21 cellular contexts compared by ENCODE assay signal in the genomic region with DNA sequence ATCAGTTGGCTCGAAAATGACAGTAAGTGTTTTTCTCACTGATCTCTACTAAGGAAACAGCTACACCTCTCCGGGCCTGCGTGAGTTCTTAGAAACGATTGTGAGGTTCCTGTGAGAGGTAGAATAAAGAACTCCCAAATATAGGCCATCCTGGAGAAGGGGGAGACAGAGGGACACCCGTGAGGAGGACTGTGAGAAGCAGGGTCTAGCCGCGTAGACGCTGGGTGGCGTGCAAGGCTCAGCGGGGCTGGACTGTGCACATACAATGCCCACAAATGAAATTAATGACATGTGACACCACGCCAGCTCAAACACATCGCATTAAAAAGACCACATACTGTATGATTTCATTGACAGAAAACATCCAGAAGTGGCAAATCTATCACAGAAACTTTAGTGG.
"Had no signal": no experiment of that assay in that cellular context is flagged by ENCODE, and none has a peak within 500 bp of the region (broad histone marks: within the 10 kb centered on the region; RNA-seq: fewer than 3 reads in every experiment).

No MANE protein-coding gene starts in this region.

- H3K4me3 ChIP-seq: dorsolateral prefrontal cortex, lung, pancreas, right lobe of liver, smooth muscle cell, suprapubic skin, transverse colon, upper lobe of right lung, uterus had no signal

- H3K9me3 ChIP-seq: neutrophil, pancreas, right lobe of liver, transverse colon, upper lobe of right lung, uterus had no signal

- H3K4me1 Mint-ChIP-seq: memory B cell; natural killer cell; stimulated activated naive CD8-positive, alpha-beta T cell treated with anti-CD3 and anti-CD28 coated beads, Interleukin-15, amount 100 ng/mL, for 72 hours had no signal

- H3K27me3 Mint-ChIP-seq: memory B cell; stimulated activated naive CD8-positive, alpha-beta T cell treated with anti-CD3 and anti-CD28 coated beads, Interleukin-15, amount 100 ng/mL, for 72 hours had no signal

- ATAC-seq: natural killer cell; pancreas; right lobe of liver; stimulated activated naive CD8-positive, alpha-beta T cell treated with anti-CD3 and anti-CD28 coated beads, Interleukin-15, amount 100 ng/mL, for 72 hours; upper lobe of right lung had no signal

- H3K27me3 ChIP-seq: dorsolateral prefrontal cortex, neutrophil, pancreas, right lobe of liver, suprapubic skin, transverse colon, upper lobe of right lung, uterus had no signal

- FAIRE-seq: frontal cortex, keratinocyte, pancreas had no signal

- H3K4me1 ChIP-seq: pancreas, right lobe of liver, suprapubic skin, upper lobe of right lung, uterus had no signal

- H3K36me3 Mint-ChIP-seq: memory B cell, natural killer cell had no signal

- H3K4me3 Mint-ChIP-seq: memory B cell; natural killer cell; stimulated activated naive CD8-positive, alpha-beta T cell treated with anti-CD3 and anti-CD28 coated beads, Interleukin-15, amount 100 ng/mL, for 72 hours had no signal

- H3K27ac ChIP-seq: dorsolateral prefrontal cortex, neutrophil, pancreas, right lobe of liver, suprapubic skin, transverse colon, upper lobe of right lung, uterus had no signal

- DNase-seq: dorsolateral prefrontal cortex; effector CD4-positive, alpha-beta T cell; natural killer cell; pancreas; right lobe of liver; stimulated activated CD4-positive, alpha-beta T cell treated with anti-CD3 and anti-CD28 coated beads, Interleukin-12 subunit alpha, Interleukin-12 subunit beta, amount 100 ng/mL, for 4 hours; stimulated activated CD4-positive, alpha-beta T cell treated with anti-CD3 and anti-CD28 coated beads, Interleukin-1b, Interleukin-23, amount 100 ng/mL, for 48 hours; stimulated activated CD4-positive, alpha-beta T cell treated with anti-CD3 and anti-CD28 coated beads, Interleukin-4, amount 100 ng/mL, for 1 hour; stimulated activated CD8-positive, alpha-beta memory T cell treated with anti-CD3 and anti-CD28 coated beads, Interleukin-4, amount 100 ng/mL, for 48 hours; stimulated activated naive CD4-positive, alpha-beta T cell; stimulated activated naive CD8-positive, alpha-beta T cell treated with anti-CD3 and anti-CD28 coated beads, Interleukin-15, amount 100 ng/mL, for 72 hours; transverse colon; upper lobe of right lung; uterus had no signal

- H3K36me3 ChIP-seq: neutrophil, pancreas, right lobe of liver, suprapubic skin, transverse colon, upper lobe of right lung, uterus had no signal

- H3K9me3 Mint-ChIP-seq: natural killer cell had no signal
